In genomic region chr2:151947524-151948165, GRCh38 we compare ENCODE assay signal across 8 cellular contexts.
DNase-seq lines count a peak whose midpoint lies in the region; ATAC-seq and TF ChIP-seq lines count a peak whose summit lies in the region.

No MANE protein-coding gene starts in this region.

- no peak overlapping the region for H2BK15ac ChIP-seq in mesenchymal stem cell (ENCODE audit: low read depth, poor library complexity, severe bottlenecking)

- H3K27ac ChIP-seq in HL-60 (replicated peaks) (no peak overlapping the region), caudate nucleus (ENCODE audit: low read depth, low read length) (peak overlapping the region; percentile 63), mesenchymal stem cell (ENCODE audit: low read length, poor library complexity, severe bottlenecking) (no peak overlapping the region)

- no peak overlapping the region for H3K23ac ChIP-seq in mesenchymal stem cell (ENCODE audit: low read length in 2 of 2)

- ATAC-seq in GM18909 (IDR thresholded peaks at IDR 0.05; ENCODE audit: poor library complexity, unreplicated experiment) = peak; percentile 78

- no peaks in the 10 kb centered on the region for H3K4me1 ChIP-seq in mesenchymal stem cell (ENCODE audit: control insufficient read depth, insufficient read depth, low read depth, low read length)

- H3K4me2 ChIP-seq in mesenchymal stem cell (ENCODE audit: low read length, poor library complexity, severe bottlenecking) = no peak overlapping the region

- DNase-seq in HL-60 (ENCODE audit: low read depth in 1 of 2, low spot score in 1 of 2) (no peak), caudate nucleus (lab: John Stamatoyannopoulos, UW) (peak in 18 of 61 donors; percentile 6 to 67 (median 35)), mesenchymal stem cell (no peak), DMS79 (lab: John Stamatoyannopoulos, UW) (no peak), cortex of kidney (lab: John Stamatoyannopoulos, UW) (no peak), NCI-H1048 (lab: John Stamatoyannopoulos, UW) (no peak)
- DNase-seq in stimulated activated CD4-positive, alpha-beta T cell treated with anti-CD3 and anti-CD28 coated beads, Interleukin-4, amount 100 ng/mL, for 4 hours = no peak

- H3K36me3 ChIP-seq in mesenchymal stem cell (ENCODE audit: control insufficient read depth in 1 of 2, insufficient read depth in 2 of 2, low read depth in 1 of 2, low read length in 2 of 2) = no peaks in the 10 kb centered on the region

- H3K14ac ChIP-seq in mesenchymal stem cell (ENCODE audit: low read length in 2 of 2) = no peak overlapping the region

- H2AK5ac ChIP-seq in mesenchymal stem cell (ENCODE audit: low read length, severe bottlenecking) = no peak overlapping the region

- H3K4ac ChIP-seq in mesenchymal stem cell (ENCODE audit: low read depth in 1 of 2, low read length in 2 of 2) = no peak overlapping the region

- H2BK12ac ChIP-seq in mesenchymal stem cell (ENCODE audit: low read length in 2 of 2) = no peak overlapping the region

- H4K91ac ChIP-seq in mesenchymal stem cell (ENCODE audit: low read length) = no peak overlapping the region

- peak overlapping the region; percentile 15 for H3K4me3 ChIP-seq in HL-60 (replicated peaks; ENCODE audit: insufficient read depth, low read length)
- H3K4me3 ChIP-seq in mesenchymal stem cell (ENCODE audit: insufficient read depth in 1 of 2, low read depth in 1 of 2, low read length in 2 of 2) = peak overlapping the region in 1 of 2 experiments; percentile 68

- no peak overlapping the region for H2BK5ac ChIP-seq in mesenchymal stem cell (ENCODE audit: low read depth, low read length, poor library complexity, severe bottlenecking)

- H3K79me1 ChIP-seq in mesenchymal stem cell (replicated peaks; ENCODE audit: low read length, poor library complexity, severe bottlenecking) = no peaks in the 10 kb centered on the region

- H4K8ac ChIP-seq in mesenchymal stem cell (ENCODE audit: low read length) = no peak overlapping the region

- WGBS in mesenchymal stem cell = 54% methylated on average over 11 of the region's 12 CpGs

- no peak overlapping the region for H2AFZ ChIP-seq in mesenchymal stem cell (ENCODE audit: low read depth, low read length)

- H3K9me3 ChIP-seq in mesenchymal stem cell (ENCODE audit: control insufficient read depth, low read length) = peaks cover 2% of the 10 kb centered on the region

- no peaks in the 10 kb centered on the region for H3K27me3 ChIP-seq in HL-60 (ENCODE audit: insufficient read depth, poor library complexity, severe bottlenecking)
- peaks cover 0 to 3% of the 10 kb centered on the region in 2 experiments for H3K27me3 ChIP-seq in mesenchymal stem cell (ENCODE audit: control insufficient read depth in 1 of 2, insufficient read depth in 1 of 2, low read length in 2 of 2)

- H2BK120ac ChIP-seq in mesenchymal stem cell (ENCODE audit: low read depth, low read length) = no peak overlapping the region

- H3K18ac ChIP-seq in mesenchymal stem cell (ENCODE audit: low read depth in 1 of 2, low read length in 2 of 2) = no peak overlapping the region

- peak overlapping the region; percentile 22 for H3K9ac ChIP-seq in mesenchymal stem cell (ENCODE audit: low read length)

- TF ChIP-seq CTCF in HL-60 (IDR thresholded peaks at IDR 0.05; ENCODE audit: insufficient read depth, low read length) = no peak
